ENCODE assay signal across 8 cellular contexts in genomic region chr12:131831021-131831571, GRCh38. TPM values are rescaled to one million over a fixed set of nuclear protein-coding genes. Genes with fewer than 3 reads are reported as not detected.
DNase-seq lines count a peak whose midpoint lies in the region; ATAC-seq and TF ChIP-seq lines count a peak whose summit lies in the region.

No MANE protein-coding gene starts in this region.

- ATAC-seq in activated T-cell treated with anti-CD3 and anti-CD28 coated beads, Interleukin-2, amount 50 U/mL, for 4 hours: peak; percentile 39 to 40
- peak; percentile 1 to 2 for ATAC-seq in left cardiac atrium
- no peak for ATAC-seq in GM18505 (IDR thresholded peaks at IDR 0.05; ENCODE audit: unreplicated experiment)
- no peak for ATAC-seq in HG02678 (IDR thresholded peaks at IDR 0.05; ENCODE audit: unreplicated experiment)

- H3K9me3 Mint-ChIP-seq in IgD-negative memory B cell: no peaks in the 10 kb centered on the region
- H3K9me3 Mint-ChIP-seq in activated T-cell treated with anti-CD3 and anti-CD28 coated beads, Interleukin-2, amount 50 U/mL, for 4 hours: no peaks in the 10 kb centered on the region

- H3K36me3 Mint-ChIP-seq in IgD-negative memory B cell: no peaks in the 10 kb centered on the region
- H3K36me3 Mint-ChIP-seq in activated T-cell treated with anti-CD3 and anti-CD28 coated beads, Interleukin-2, amount 50 U/mL, for 4 hours (ENCODE audit: insufficient read depth): no peaks in the 10 kb centered on the region

- no peak for TF ChIP-seq POLR2A in GM18505 (IDR thresholded peaks at IDR 0.05; ENCODE audit: borderline replicate concordance, extremely low read depth, insufficient read depth, insufficient read length)

- peak overlapping the region; percentile 52 to 90 (median 68) for H3K4me3 Mint-ChIP-seq in IgD-negative memory B cell
- peak overlapping the region; percentile 61 for H3K4me3 Mint-ChIP-seq in activated T-cell treated with anti-CD3 and anti-CD28 coated beads, Interleukin-2, amount 50 U/mL, for 4 hours

- H3K27ac Mint-ChIP-seq in IgD-negative memory B cell: no peak overlapping the region

- intact Hi-C loops in left cardiac atrium (cut with DNase I): loop anchor here (10.0 kb wide), 3 partner anchors 114 to 164 kb away; partner anchors contain the start of gene EP400 (in 1 of the 2)

- DNase-seq in AG09309 (ENCODE audit: low read depth) (no peak), left cardiac atrium (no peak), renal cortical epithelial cell (ENCODE audit: low read depth) (peak; percentile 2), GM03348 (ENCODE audit: low spot score) (no peak)
- peak; percentile 32 for DNase-seq in activated T-cell treated with anti-CD3 and anti-CD28 coated beads, Interleukin-2, amount 50 U/mL, for 4 hours

- peaks cover 27% of the 10 kb centered on the region for H3K27me3 Mint-ChIP-seq in IgD-negative memory B cell
- H3K27me3 Mint-ChIP-seq in activated T-cell treated with anti-CD3 and anti-CD28 coated beads, Interleukin-2, amount 50 U/mL, for 4 hours (ENCODE audit: low read depth): peaks cover 49% of the 10 kb centered on the region

- peak overlapping the region; percentile 74 for H3K4me3 ChIP-seq in AG09309 (ENCODE audit: control insufficient read depth, low read depth, low read length)

- TF ChIP-seq CTCF in AG09309 (IDR thresholded peaks at IDR 0.05; ENCODE audit: control insufficient read depth, insufficient read depth, low read depth, low read length, missing control alignments): no peak

- peaks cover 0 to 7% (median 0%) of the 10 kb centered on the region in 3 donors for H3K4me1 Mint-ChIP-seq in IgD-negative memory B cell
- peaks cover 15% of the 10 kb centered on the region for H3K4me1 Mint-ChIP-seq in activated T-cell treated with anti-CD3 and anti-CD28 coated beads, Interleukin-2, amount 50 U/mL, for 4 hours (ENCODE audit: low read depth)

RNA-seq across cellular contexts. Expression of gene MMP17, which starts 2.9 kb away (rescaled TPM):
- polyA plus RNA-seq in IgD-negative memory B cell: 3.4 TPM
- under 1 TPM; 0.28 to 0.92 (median 0.46) TPM for total RNA-seq in activated T-cell treated with anti-CD3 and anti-CD28 coated beads, Interleukin-2, amount 50 U/mL, for 4 hours
- total RNA-seq in left cardiac atrium (1 to 10 TPM; 1.7 to 2.4 TPM), renal cortical epithelial cell (0.52 and 1.6 TPM in 2 replicates)

Comparison
In these comparisons a context has a peak if more than half of its experiments do, and no peak if none do; other contexts are left out.
1. DNase-seq: peak in activated T-cell treated with anti-CD3 and anti-CD28 coated beads, Interleukin-2, amount 50 U/mL, for 4 hours (single experiment) and renal cortical epithelial cell (single experiment); none in AG09309 (single experiment), left cardiac atrium (single experiment) and GM03348 (single experiment).
2. ATAC-seq: peak in activated T-cell treated with anti-CD3 and anti-CD28 coated beads, Interleukin-2, amount 50 U/mL, for 4 hours (2 of 2) and left cardiac atrium (2 of 2); none in GM18505 (single experiment) and HG02678 (single experiment).